ENCODE assay signal across 9 cellular contexts in genomic region chr12:54394281-54394719, GRCh38. TPM values are rescaled to one million over a fixed set of nuclear protein-coding genes. Genes with fewer than 3 reads are reported as not detected.
DNase-seq lines count a peak whose midpoint lies in the region; ATAC-seq and TF ChIP-seq lines count a peak whose summit lies in the region.
"Had no signal": no experiment of that assay in that cellular context is flagged by ENCODE, and none has a peak within 500 bp of the region (broad histone marks: within the 10 kb centered on the region; RNA-seq: fewer than 3 reads in every experiment).

No MANE protein-coding gene starts in this region.

- peak; percentile 12 to 40 for ATAC-seq in activated naive CD4-positive, alpha-beta T cell treated with anti-CD3 and anti-CD28 coated beads, Interleukin-2, amount 50 U/mL, for 72 hours
- ATAC-seq in left cardiac atrium: peak; percentile 33 to 47
- ATAC-seq in HG02852 (IDR thresholded peaks at IDR 0.05; ENCODE audit: unreplicated experiment): no peak

- no peak overlapping the region for H3K27ac ChIP-seq in C4-2B
- H3K27ac ChIP-seq in sigmoid colon: peak overlapping the region in 3 of 4 donors; percentile 99 to 100 (median 100)

- no peak for DNase-seq in GM20000 (ENCODE audit: low spot score)
- DNase-seq in NCI-H524 (lab: John Stamatoyannopoulos, UW): peak; percentile 72 to 86
- peak in 1 of 2 donors; percentile 55 for DNase-seq in activated naive CD4-positive, alpha-beta T cell treated with anti-CD3 and anti-CD28 coated beads, Interleukin-2, amount 50 U/mL, for 72 hours (ENCODE audit: low spot score in 2 of 2)
- peak; percentile 41 for DNase-seq in left cardiac atrium
- DNase-seq in sigmoid colon: no peak
- no peak for DNase-seq in epidermal melanocyte (ENCODE audit: insufficient read length, low spot score)

- peak; percentile 88 for TF ChIP-seq CTCF in C4-2B (conservative IDR thresholded peaks at IDR 0.05)
- TF ChIP-seq CTCF in GM20000 (IDR thresholded peaks at IDR 0.05; ENCODE audit: extremely low read depth, missing control alignments): peak; percentile 62
- peak; percentile 38 to 68 (median 62) for TF ChIP-seq CTCF in sigmoid colon (IDR thresholded peaks at IDR 0.05)

- intact Hi-C loops in left cardiac atrium (cut with DNase I): no loop called here
- intact Hi-C loops in sigmoid colon (cut with DNase I): no loop called here

- no peaks in the 10 kb centered on the region for H3K27me3 ChIP-seq in sigmoid colon

- H3K9me3 ChIP-seq in sigmoid colon: no peaks in the 10 kb centered on the region

- TF ChIP-seq POLR2A in sigmoid colon (IDR thresholded peaks at IDR 0.05): no peak

- H3K9me3 Mint-ChIP-seq in activated naive CD4-positive, alpha-beta T cell treated with anti-CD3 and anti-CD28 coated beads, Interleukin-2, amount 50 U/mL, for 72 hours: no peaks in the 10 kb centered on the region

- H3K36me3 ChIP-seq in sigmoid colon: peaks cover 44 to 53% (median 48%) of the 10 kb centered on the region in 4 donors

- peaks cover 0 to 52% (median 12%) of the 10 kb centered on the region in 4 donors for H3K4me1 ChIP-seq in sigmoid colon

- H3K4me3 ChIP-seq in sigmoid colon: no peak overlapping the region

- no peak for TF ChIP-seq EP300 in sigmoid colon (IDR thresholded peaks at IDR 0.05)

- peaks cover 4 to 20% of the 10 kb centered on the region in 2 donors for H3K36me3 Mint-ChIP-seq in activated naive CD4-positive, alpha-beta T cell treated with anti-CD3 and anti-CD28 coated beads, Interleukin-2, amount 50 U/mL, for 72 hours

- WGBS in sigmoid colon, 2 donors: 13 to 44% methylated on average over 4 of the region's 4 CpGs

- H3K27ac Mint-ChIP-seq in activated naive CD4-positive, alpha-beta T cell treated with anti-CD3 and anti-CD28 coated beads, Interleukin-2, amount 50 U/mL, for 72 hours: no peak overlapping the region

RNA-seq across cellular contexts. Expression of gene ZNF385A, which starts 9.8 kb away (rescaled TPM):
- 1 to 10 TPM; 1.2 to 1.8 TPM for total RNA-seq in activated naive CD4-positive, alpha-beta T cell treated with anti-CD3 and anti-CD28 coated beads, Interleukin-2, amount 50 U/mL, for 72 hours
- total RNA-seq in left cardiac atrium (10 to 100 TPM; 20.4 to 24.2 TPM), sigmoid colon (10 to 100 TPM in 2 of 4 donors, 1 to 10 TPM in 2; 5.6 to 18.6 (median 10.6) TPM)
- 10 to 100 TPM in 1 of 3 donors, 1 to 10 TPM in 2; 4.4 to 19.2 (median 7.0) TPM for polyA plus RNA-seq in sigmoid colon

RNA-seq across cellular contexts. Expression of gene ITGA5, which starts 24.8 kb away (rescaled TPM):
- 10 to 100 TPM; 29.4 to 53.5 TPM for total RNA-seq in activated naive CD4-positive, alpha-beta T cell treated with anti-CD3 and anti-CD28 coated beads, Interleukin-2, amount 50 U/mL, for 72 hours
- total RNA-seq in left cardiac atrium: 100 to 1,000 TPM in 1 of 2 donors, 10 to 100 TPM in 1; 45.7 to 133 TPM
- 100 to 1,000 TPM; 200 to 765 (median 459) TPM for total RNA-seq in sigmoid colon
- polyA plus RNA-seq in sigmoid colon: 10 to 100 TPM in 1 of 3 donors, 1 to 10 TPM in 2; 7.4 to 92.7 (median 7.8) TPM

RNA-seq across cellular contexts. Expression of gene GPR84, which starts 30.0 kb away (rescaled TPM):
- 1 to 10 TPM; 2.0 to 4.1 TPM for total RNA-seq in activated naive CD4-positive, alpha-beta T cell treated with anti-CD3 and anti-CD28 coated beads, Interleukin-2, amount 50 U/mL, for 72 hours
- under 1 TPM; 0.29 to 0.55 TPM for total RNA-seq in left cardiac atrium
- total RNA-seq in sigmoid colon: under 1 TPM in 1 of 4 donors, not detected in 3; 0.54 TPM
- polyA plus RNA-seq in sigmoid colon: under 1 TPM; 0.60 to 0.92 (median 0.69) TPM
- total RNA-seq: pulmonary artery endothelial cell had no signal

Comparison
In these comparisons a context has a peak if more than half of its experiments do, and no peak if none do; other contexts are left out.
1. DNase-seq: peak in NCI-H524 (2 of 2) and left cardiac atrium (single experiment); none in GM20000 (single experiment), sigmoid colon (single experiment) and epidermal melanocyte (single experiment).
2. Peak in every context shown above with its lines, with median percentiles within 50 percentile points of each other: CTCF ChIP-seq.